11 cellular contexts compared by ENCODE assay signal in genomic region chr21:42188663-42189062, GRCh38. TPM values are rescaled to one million over a fixed set of nuclear protein-coding genes. Genes with fewer than 3 reads are reported as not detected.
DNase-seq lines count a peak whose midpoint lies in the region; ATAC-seq and TF ChIP-seq lines count a peak whose summit lies in the region.
"Had no signal": no experiment of that assay in that cellular context is flagged by ENCODE, and none has a peak within 500 bp of the region (broad histone marks: within the 10 kb centered on the region; RNA-seq: fewer than 3 reads in every experiment).

No MANE protein-coding gene starts in this region.

- peaks cover 33 to 74% (median 54%) of the 10 kb centered on the region in 4 donors for H3K4me1 Mint-ChIP-seq in CD4-positive, CD25-positive, alpha-beta regulatory T cell
- H3K4me1 Mint-ChIP-seq in activated naive CD8-positive, alpha-beta T cell (ENCODE audit: low read depth), result peaks cover 77% of the 10 kb centered on the region
- H3K4me1 Mint-ChIP-seq in natural killer cell treated with Interleukin-12 subunit alpha and Interleukin-12 subunit beta and Interleukin-15 and Interleukin-18, amount 100 ng/mL, for 72 hours (ENCODE audit: low read depth in 2 of 2), result peaks cover 74 to 77% of the 10 kb centered on the region in 2 donors

- H3K9me3 Mint-ChIP-seq in CD4-positive, CD25-positive, alpha-beta regulatory T cell, result peaks cover 0 to 9% (median 0%) of the 10 kb centered on the region in 7 donors
- H3K9me3 Mint-ChIP-seq in activated naive CD8-positive, alpha-beta T cell (ENCODE audit: low read depth), result peaks cover 3% of the 10 kb centered on the region
- no peaks in the 10 kb centered on the region for H3K9me3 Mint-ChIP-seq in natural killer cell treated with Interleukin-12 subunit alpha and Interleukin-12 subunit beta and Interleukin-15 and Interleukin-18, amount 100 ng/mL, for 72 hours

- DNase-seq in CD4-positive, CD25-positive, alpha-beta regulatory T cell, result no peak
- no peak for DNase-seq in natural killer cell treated with Interleukin-12 subunit alpha and Interleukin-12 subunit beta and Interleukin-15 and Interleukin-18, amount 100 ng/mL, for 72 hours (ENCODE audit: low spot score)
- no peak for DNase-seq in foreskin keratinocyte
- DNase-seq: Caco-2 had no signal

- peaks cover 61% of the 10 kb centered on the region for H3K4me1 ChIP-seq in CD4-positive, CD25-positive, alpha-beta regulatory T cell (ENCODE audit: control insufficient read depth, insufficient read depth, low read length, poor library complexity, severe bottlenecking)
- H3K4me1 ChIP-seq in foreskin keratinocyte, result peaks cover 4% of the 10 kb centered on the region
- H3K4me1 ChIP-seq: Caco-2, testis had no signal

- H3K36me3 Mint-ChIP-seq in CD4-positive, CD25-positive, alpha-beta regulatory T cell, result no peaks in the 10 kb centered on the region
- H3K36me3 Mint-ChIP-seq in activated naive CD8-positive, alpha-beta T cell, result peaks cover 6% of the 10 kb centered on the region
- peaks cover 13% of the 10 kb centered on the region for H3K36me3 Mint-ChIP-seq in natural killer cell treated with Interleukin-12 subunit alpha and Interleukin-12 subunit beta and Interleukin-15 and Interleukin-18, amount 100 ng/mL, for 72 hours

- H3K36me3 ChIP-seq in CD4-positive, CD25-positive, alpha-beta regulatory T cell (ENCODE audit: control insufficient read depth, insufficient read depth, low read length), result no peaks in the 10 kb centered on the region

- H3K9me3 ChIP-seq in CD4-positive, CD25-positive, alpha-beta regulatory T cell (ENCODE audit: control insufficient read depth in 2 of 2, low read length in 2 of 2), result no peaks in the 10 kb centered on the region
- H3K9me3 ChIP-seq: Caco-2, testis had no signal

- peak overlapping the region; percentile 51 to 83 (median 70) for H3K4me3 Mint-ChIP-seq in CD4-positive, CD25-positive, alpha-beta regulatory T cell
- peak overlapping the region; percentile 58 for H3K4me3 Mint-ChIP-seq in activated naive CD8-positive, alpha-beta T cell
- H3K4me3 Mint-ChIP-seq in natural killer cell treated with Interleukin-12 subunit alpha and Interleukin-12 subunit beta and Interleukin-15 and Interleukin-18, amount 100 ng/mL, for 72 hours, result peak overlapping the region; percentile 79

- ATAC-seq in CD4-positive, CD25-positive, alpha-beta regulatory T cell (ENCODE audit: low read depth in 2 of 2), result no peak
- ATAC-seq in GM21528 (IDR thresholded peaks at IDR 0.05; ENCODE audit: low FRiP score, unreplicated experiment) (peak; percentile 27), GM18873 (IDR thresholded peaks at IDR 0.05; ENCODE audit: low FRiP score, unreplicated experiment) (no peak), foreskin keratinocyte (no peak), HG02798 (IDR thresholded peaks at IDR 0.05; ENCODE audit: poor library complexity, unreplicated experiment) (no peak)
- no peak for ATAC-seq in natural killer cell treated with Interleukin-12 subunit alpha and Interleukin-12 subunit beta and Interleukin-15 and Interleukin-18, amount 100 ng/mL, for 72 hours
- ATAC-seq: Panc1 had no signal

- H3K4me3 ChIP-seq in CD4-positive, CD25-positive, alpha-beta regulatory T cell (ENCODE audit: low read depth, low read length), result peak overlapping the region; percentile 78
- H3K4me3 ChIP-seq: hepatocyte, testis had no signal

- H3K27me3 ChIP-seq in CD4-positive, CD25-positive, alpha-beta regulatory T cell (ENCODE audit: control insufficient read depth, insufficient read depth, low read length), result no peaks in the 10 kb centered on the region
- H3K27me3 ChIP-seq in foreskin keratinocyte, result no peaks in the 10 kb centered on the region
- H3K27me3 ChIP-seq: hepatocyte, testis had no signal

- H3K27ac ChIP-seq in CD4-positive, CD25-positive, alpha-beta regulatory T cell (ENCODE audit: insufficient read depth, low read length, poor library complexity, severe bottlenecking), result peak overlapping the region; percentile 82
- H3K27ac ChIP-seq in foreskin keratinocyte, result no peak overlapping the region
- H3K27ac ChIP-seq: hepatocyte, testis had no signal

- no peaks in the 10 kb centered on the region for H3K27me3 Mint-ChIP-seq in CD4-positive, CD25-positive, alpha-beta regulatory T cell
- no peaks in the 10 kb centered on the region for H3K27me3 Mint-ChIP-seq in activated naive CD8-positive, alpha-beta T cell
- H3K27me3 Mint-ChIP-seq in natural killer cell treated with Interleukin-12 subunit alpha and Interleukin-12 subunit beta and Interleukin-15 and Interleukin-18, amount 100 ng/mL, for 72 hours, result peaks cover 0 to 4% of the 10 kb centered on the region in 2 donors

- H3K27ac Mint-ChIP-seq in CD4-positive, CD25-positive, alpha-beta regulatory T cell, result peak overlapping the region; percentile 93 to 96 (median 96)
- peak overlapping the region; percentile 94 for H3K27ac Mint-ChIP-seq in activated naive CD8-positive, alpha-beta T cell
- peak overlapping the region; percentile 63 to 78 for H3K27ac Mint-ChIP-seq in natural killer cell treated with Interleukin-12 subunit alpha and Interleukin-12 subunit beta and Interleukin-15 and Interleukin-18, amount 100 ng/mL, for 72 hours

- TF ChIP-seq CTCF in foreskin keratinocyte (conservative IDR thresholded peaks at IDR 0.05), result no peak

RNA-seq across cellular contexts. Expression of gene ABCG1, which starts 30.3 kb away (rescaled TPM):
- total RNA-seq in CD4-positive, CD25-positive, alpha-beta regulatory T cell, result 86.3 TPM
- polyA plus RNA-seq in CD4-positive, CD25-positive, alpha-beta regulatory T cell, result 10 to 100 TPM; 17.0 to 43.1 (median 23.5) TPM
- total RNA-seq in natural killer cell treated with Interleukin-12 subunit alpha and Interleukin-12 subunit beta and Interleukin-15 and Interleukin-18, amount 100 ng/mL, for 72 hours, result 1 to 10 TPM; 3.1 to 3.5 TPM
- 2.3 and 4.4 TPM in 2 replicates for total RNA-seq in foreskin keratinocyte
- 1.5 and 2.5 TPM in 2 replicates for polyA plus RNA-seq in foreskin keratinocyte
- total RNA-seq: Caco-2 had no signal

Comparison
In these comparisons a context has a peak if more than half of its experiments do, and no peak if none do; other contexts are left out.
1. RNA of gene ABCG1, which starts 30.3 kb away (total RNA-seq): 86.3 TPM in CD4-positive, CD25-positive, alpha-beta regulatory T cell (single experiment); 3.1 to 3.5 TPM in natural killer cell treated with Interleukin-12 subunit alpha and Interleukin-12 subunit beta and Interleukin-15 and Interleukin-18, amount 100 ng/mL, for 72 hours and 2.3 to 4.4 TPM in foreskin keratinocyte; every median in the first group is over 10 times any median in the second.
2. Peak in every context shown above with its lines, with median percentiles within 50 percentile points of each other: H3K27ac Mint-ChIP-seq and H3K4me3 Mint-ChIP-seq.